ENCODE assay signal across 13 cellular contexts in the genomic region with DNA sequence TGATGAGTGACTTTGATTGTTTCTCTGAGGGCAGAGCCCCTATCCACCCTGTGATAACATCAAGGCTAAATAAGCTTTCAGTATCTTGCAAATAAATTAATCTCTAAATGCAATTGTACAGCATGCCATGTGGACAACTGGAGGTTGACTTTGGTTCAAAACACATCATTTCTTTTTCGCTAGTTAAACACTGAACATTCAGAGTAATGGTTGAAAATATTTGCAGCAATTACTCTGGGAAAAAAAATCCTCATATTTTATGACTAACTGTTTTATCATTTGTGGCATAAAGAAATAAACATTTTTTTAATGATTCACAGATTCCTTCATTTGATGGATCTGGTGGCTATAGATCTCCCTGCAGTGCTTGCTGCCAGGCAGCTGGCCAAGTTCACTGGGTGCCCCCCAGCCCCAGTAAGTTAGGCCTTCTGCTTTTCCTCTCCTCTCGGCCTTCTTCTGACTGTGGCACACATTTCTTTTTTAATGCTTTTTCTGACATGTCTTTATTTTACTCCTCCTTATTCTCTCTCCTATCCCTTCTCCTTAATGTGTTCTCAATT.
DNase-seq lines count a peak whose midpoint lies in the region; ATAC-seq and TF ChIP-seq lines count a peak whose summit lies in the region.
"Had no signal": no experiment of that assay in that cellular context is flagged by ENCODE, and none has a peak within 500 bp of the region (broad histone marks: within the 10 kb centered on the region; RNA-seq: fewer than 3 reads in every experiment).

No MANE protein-coding gene starts in this region.

- H3K9me3 ChIP-seq in adipocyte (ENCODE audit: control insufficient read depth, low read length) (no peaks in the 10 kb centered on the region), skeletal muscle satellite cell (replicated peaks; ENCODE audit: low read length) (no peaks in the 10 kb centered on the region)
- H3K9me3 ChIP-seq: right atrium auricular region had no signal

- H3K4me1 ChIP-seq in adipocyte (ENCODE audit: control insufficient read depth, insufficient read depth, low read length) = peaks cover 36% of the 10 kb centered on the region
- peaks cover 50% of the 10 kb centered on the region for H3K4me1 ChIP-seq in skeletal muscle satellite cell (ENCODE audit: control insufficient read depth, insufficient read depth, low read length)
- H3K4me1 ChIP-seq: right atrium auricular region had no signal

- H3K36me3 ChIP-seq in adipocyte (ENCODE audit: control insufficient read depth, insufficient read depth, low read length, severe bottlenecking) = peaks cover 6% of the 10 kb centered on the region
- H3K36me3 ChIP-seq in skeletal muscle satellite cell (ENCODE audit: insufficient read depth, low read length) = peaks cover 24% of the 10 kb centered on the region
- H3K36me3 ChIP-seq: right atrium auricular region had no signal

- H3K4me3 ChIP-seq in adipocyte (ENCODE audit: low read length) (peak overlapping the region; percentile 18), fibroblast of the aortic adventitia (ENCODE audit: low read depth, low read length) (no peak overlapping the region), skeletal muscle satellite cell (ENCODE audit: low read length) (peak overlapping the region; percentile 8)
- H3K4me3 ChIP-seq: right atrium auricular region had no signal

- H3K9ac ChIP-seq in adipocyte (ENCODE audit: low read length) (peak overlapping the region; percentile 69), skeletal muscle satellite cell (ENCODE audit: low read depth, low read length) (peak overlapping the region; percentile 78)

- H3K27me3 ChIP-seq in adipocyte (replicated peaks; ENCODE audit: control insufficient read depth, insufficient read depth, low read length) = no peaks in the 10 kb centered on the region
- no peaks in the 10 kb centered on the region for H3K27me3 ChIP-seq in skeletal muscle satellite cell (ENCODE audit: control insufficient read depth, insufficient read depth, low read length)
- H3K27me3 ChIP-seq: right atrium auricular region had no signal

- DNase-seq in GM04503 (ENCODE audit: low read depth) (peak; percentile 75), adipocyte (ENCODE audit: low read depth) (peak; percentile 84), fibroblast of the aortic adventitia (ENCODE audit: low read depth) (peak; percentile 96), G401 (ENCODE audit: low spot score) (no peak), DMS79 treated with DMSO at 0.1 percent for 48 hours (lab: John Stamatoyannopoulos, UW) (no peak), NCI-H1048 (lab: John Stamatoyannopoulos, UW) (no peak)
- DNase-seq: activated naive CD8-positive, alpha-beta T cell treated with anti-CD3 and anti-CD28 coated beads, Interleukin-2, amount 10 ng/mL, durations not matched to agents 7 days and 5 days; effector memory CD8-positive, alpha-beta T cell; NCI-H1092 treated with DMSO at 0.1 percent for 48 hours; NCI-H446 treated with DMSO at 0.1 percent for 48 hours had no signal

- in situ Hi-C loops in G401 (cut with HindIII; ENCODE audit: low sequenced_read_pairs) = no loop called here

- TF ChIP-seq CTCF in fibroblast of the aortic adventitia (IDR thresholded peaks at IDR 0.05; ENCODE audit: insufficient read depth, low read length) = no peak

- peak overlapping the region; percentile 63 for H3K4me2 ChIP-seq in skeletal muscle satellite cell (ENCODE audit: low read length)

- ATAC-seq in GM18517 (IDR thresholded peaks at IDR 0.05; ENCODE audit: unreplicated experiment) = no peak
- ATAC-seq: effector memory CD8-positive, alpha-beta T cell had no signal

Comparison
In these comparisons a context has a peak if more than half of its experiments do, and no peak if none do; other contexts are left out.
1. DNase-seq: peak in GM04503 (single experiment), adipocyte (single experiment) and fibroblast of the aortic adventitia (single experiment); none in G401 (single experiment), DMS79 treated with DMSO at 0.1 percent for 48 hours (single experiment) and NCI-H1048 (single experiment).